ENCODE assay signal across 25 cellular contexts in genomic region chr14:76015191-76015590, GRCh38.
"Had no signal": no experiment of that assay in that cellular context is flagged by ENCODE, and none has a peak within 500 bp of the region (broad histone marks: within the 10 kb centered on the region; RNA-seq: fewer than 3 reads in every experiment).

No MANE protein-coding gene starts in this region.

- ATAC-seq: left lobe of liver; natural killer cell; sciatic nerve; stimulated activated naive CD8-positive, alpha-beta T cell treated with anti-CD3 and anti-CD28 coated beads, Interleukin-15, amount 100 ng/mL, for 72 hours had no signal

- H3K4me1 ChIP-seq: prostate gland, thyroid gland had no signal

- H3K27ac Mint-ChIP-seq: dendritic cell treated with granulocyte-macrophage colony-stimulating factor and Interleukin-4, amounts not matched to agents 40 ng/mL and 50 ng/mL, for 4 days; endodermal cell; memory B cell; natural killer cell; neural progenitor cell; type B pancreatic cell had no signal

- H3K4me2 ChIP-seq: neural progenitor cell, smooth muscle cell had no signal

- H3K27ac ChIP-seq: epithelial cell of prostate, neural progenitor cell, prostate gland, thyroid gland had no signal

- DNase-seq: effector CD8-positive, alpha-beta T cell; endodermal cell; natural killer cell; stimulated activated CD4-positive, alpha-beta T cell treated with anti-CD3 and anti-CD28 coated beads, Interleukin-12 subunit alpha, Interleukin-12 subunit beta, amount 100 ng/mL, for 4 hours; stimulated activated CD4-positive, alpha-beta T cell treated with anti-CD3 and anti-CD28 coated beads, Interleukin-1b, Interleukin-23, amount 100 ng/mL, for 48 hours; stimulated activated CD4-positive, alpha-beta T cell treated with anti-CD3 and anti-CD28 coated beads, Interleukin-4, amount 100 ng/mL, for 1 hour; stimulated activated CD8-positive, alpha-beta memory T cell treated with anti-CD3 and anti-CD28 coated beads, Interleukin-4, amount 100 ng/mL, for 48 hours; stimulated activated naive CD4-positive, alpha-beta T cell; stimulated activated naive CD8-positive, alpha-beta T cell treated with anti-CD3 and anti-CD28 coated beads, Interleukin-15, amount 100 ng/mL, for 72 hours; thyroid gland had no signal

- H3K9me3 ChIP-seq: esophagus muscularis mucosa, prostate gland, thyroid gland had no signal

- H3K4me3 Mint-ChIP-seq: dendritic cell treated with granulocyte-macrophage colony-stimulating factor and Interleukin-4, amounts not matched to agents 40 ng/mL and 50 ng/mL, for 4 days; endodermal cell; memory B cell; natural killer cell; neural progenitor cell; stimulated activated naive CD8-positive, alpha-beta T cell treated with anti-CD3 and anti-CD28 coated beads, Interleukin-15, amount 100 ng/mL, for 72 hours; type B pancreatic cell had no signal

- H3K27me3 ChIP-seq: esophagus muscularis mucosa, neural progenitor cell, right atrium auricular region, thyroid gland had no signal

- H3K4me1 Mint-ChIP-seq: natural killer cell; neural progenitor cell; stimulated activated naive CD8-positive, alpha-beta T cell treated with anti-CD3 and anti-CD28 coated beads, Interleukin-15, amount 100 ng/mL, for 72 hours had no signal

- H2AFZ ChIP-seq: neural progenitor cell had no signal

- FAIRE-seq: colon, frontal cortex, keratinocyte had no signal

- H3K27me3 Mint-ChIP-seq: dendritic cell treated with granulocyte-macrophage colony-stimulating factor and Interleukin-4, amounts not matched to agents 40 ng/mL and 50 ng/mL, for 4 days; memory B cell; stimulated activated naive CD8-positive, alpha-beta T cell treated with anti-CD3 and anti-CD28 coated beads, Interleukin-15, amount 100 ng/mL, for 72 hours; type B pancreatic cell had no signal

- H3K36me3 ChIP-seq: prostate gland, thyroid gland had no signal

- H3K9ac ChIP-seq: neural progenitor cell had no signal

- H3K4me3 ChIP-seq: esophagus muscularis mucosa, lung, neural progenitor cell, prostate gland, right atrium auricular region, smooth muscle cell, thyroid gland had no signal
